ENCODE assay signal across 8 cellular contexts in genomic region chr17:77957869-77958715, GRCh38. TPM values are rescaled to one million over a fixed set of nuclear protein-coding genes. Genes with fewer than 3 reads are reported as not detected.
DNase-seq lines count a peak whose midpoint lies in the region; ATAC-seq lines count a peak whose summit lies in the region.

Gene TNRC6C, plus strand, starts transcription at chr17:77958703. Its CDS starts 45,504 bp downstream, at chr17:78004207.

- peak within 1 kb of the TSS; percentile 79 to 95 (median 91) for H3K4me3 ChIP-seq in BLaER1 treated with 17β-estradiol and CSF1 and Interleukin-3, amounts not matched to agents 10 nM and 100 nM

- peak within 1 kb of the TSS; percentile 96 to 100 (median 99) for H3K4me2 ChIP-seq in BLaER1 treated with 17β-estradiol and CSF1 and Interleukin-3, amounts not matched to agents 10 nM and 100 nM

- peaks cover 11 to 37% (median 27%) of the 10 kb centered on the region in 10 experiments for H3K4me1 ChIP-seq in BLaER1 treated with 17β-estradiol and CSF1 and Interleukin-3, amounts not matched to agents 10 nM and 100 nM

- DNase-seq in NCI-H69 (lab: John Stamatoyannopoulos, UW) (peak; percentile 99), dedifferentiated amniotic fluid mesenchymal stem cell (ENCODE audit: extremely low spot score) (peak; percentile 98), left lobe of liver (ENCODE audit: low spot score) (peak; percentile 100)
- peak; percentile 98 to 100 for DNase-seq in activated CD4-positive, alpha-beta T cell treated with anti-CD3 and anti-CD28 coated beads, Interleukin-2, amount 50 U/mL, for 24 hours (ENCODE audit: low read depth in 1 of 2, low spot score in 1 of 2)
- peak; percentile 99 to 100 for DNase-seq in stimulated activated CD4-positive, alpha-beta T cell treated with anti-CD3 and anti-CD28 coated beads, Interleukin-2, amount 100 ng/mL, for 24 hours

- H3K27me3 ChIP-seq in BLaER1 treated with 17β-estradiol and CSF1 and Interleukin-3, amounts not matched to agents 10 nM and 100 nM: peaks cover 34 to 68% (median 56%) of the 10 kb centered on the region in 11 experiments

- H3K9ac ChIP-seq in BLaER1 treated with 17β-estradiol and CSF1 and Interleukin-3, amounts not matched to agents 10 nM and 100 nM: peak within 1 kb of the TSS; percentile 88 to 96 (median 92)

- peaks cover 0 to 5% (median 0%) of the 10 kb centered on the region in 11 experiments; a peak in 1 of 22 replicates for H3K9me3 ChIP-seq in BLaER1 treated with 17β-estradiol and CSF1 and Interleukin-3, amounts not matched to agents 10 nM and 100 nM (replicated peaks in 1 of 11)

- H4K20me1 ChIP-seq in BLaER1 treated with 17β-estradiol and CSF1 and Interleukin-3, amounts not matched to agents 10 nM and 100 nM: peaks cover 30 to 42% (median 40%) of the 10 kb centered on the region in 11 experiments; a peak in 21 of 22 replicates

- no peaks in the 10 kb centered on the region for H3K36me3 ChIP-seq in BLaER1 treated with 17β-estradiol and CSF1 and Interleukin-3, amounts not matched to agents 10 nM and 100 nM

- H3K27ac ChIP-seq in BLaER1 treated with 17β-estradiol and CSF1 and Interleukin-3, amounts not matched to agents 10 nM and 100 nM: peak within 1 kb of the TSS; percentile 84 to 92 (median 90)

- ATAC-seq in GM19324 (IDR thresholded peaks at IDR 0.05; ENCODE audit: low FRiP score, unreplicated experiment) (peak; percentile 78), HG03469 (IDR thresholded peaks at IDR 0.05; ENCODE audit: unreplicated experiment) (peak; percentile 54), left lobe of liver (peak; percentile 95)

RNA-seq across cellular contexts. Expression of gene TNRC6C, which starts in this region (rescaled TPM):
- total RNA-seq in left lobe of liver: 11.0 TPM

Comparison
In these comparisons a context has a peak if more than half of its experiments do, and no peak if none do; other contexts are left out.
1. Peak in every context shown above with its lines: DNase-seq, ATAC-seq, H3K4me3 ChIP-seq and H3K27ac ChIP-seq.